Comparison of ENCODE assay signal across 8 cellular contexts in genomic region chr16:11669380-11670146, GRCh38. TPM values are rescaled to one million over a fixed set of nuclear protein-coding genes. Genes with fewer than 3 reads are reported as not detected.
DNase-seq lines count a peak whose midpoint lies in the region; ATAC-seq and TF ChIP-seq lines count a peak whose summit lies in the region.

No MANE protein-coding gene starts in this region.

- H3K9me3 ChIP-seq in prostate gland: no peaks in the 10 kb centered on the region

- H3K27ac Mint-ChIP-seq in activated naive CD4-positive, alpha-beta T cell treated with anti-CD3 and anti-CD28 coated beads, Interleukin-2, amount 10 ng/mL, durations not matched to agents 7 days and 5 days: peak overlapping the region; percentile 97
- H3K27ac Mint-ChIP-seq in activated T-helper 1 cell treated with anti-CD3 and anti-CD28 coated beads, Interleukin-12 subunit alpha, Interleukin-12 subunit beta, Interleukin-2, Interleukin-4 antibody, amounts not matched to agents 30 ng/mL and 10 ng/mL and 1 ng/mL, durations not matched to agents 14 hours and 24 hours and 36 hours: peak overlapping the region; percentile 71

- H3K4me1 ChIP-seq in prostate gland (replicated peaks): peaks cover 34% of the 10 kb centered on the region

- no peaks in the 10 kb centered on the region for H3K36me3 ChIP-seq in prostate gland

- intact Hi-C loops in activated T-helper 1 cell treated with anti-CD3 and anti-CD28 coated beads, Interleukin-12 subunit alpha, Interleukin-12 subunit beta, Interleukin-2, Interleukin-4 antibody, amounts not matched to agents 30 ng/mL and 10 ng/mL and 1 ng/mL, durations not matched to agents 14 hours and 24 hours and 36 hours (cut with micrococcal nuclease): loop anchor here (2.0 kb wide), 1 partner anchor 181 kb away; the partner anchor contains the start of gene RSL1D1
- intact Hi-C loops in left cardiac atrium (cut with DNase I): no loop called here
- intact Hi-C loops in prostate gland (cut with DNase I): loop anchor here (5.0 to 10.0 kb wide), 2 partner anchors 43 to 125 kb away; partner anchors contain the start of gene ZC3H7A

- H3K27me3 ChIP-seq in prostate gland (replicated peaks; ENCODE audit: insufficient read depth): no peaks in the 10 kb centered on the region

- H3K27me3 Mint-ChIP-seq in activated naive CD4-positive, alpha-beta T cell treated with anti-CD3 and anti-CD28 coated beads, Interleukin-2, amount 10 ng/mL, durations not matched to agents 7 days and 5 days: no peaks in the 10 kb centered on the region
- H3K27me3 Mint-ChIP-seq in activated T-helper 1 cell treated with anti-CD3 and anti-CD28 coated beads, Interleukin-12 subunit alpha, Interleukin-12 subunit beta, Interleukin-2, Interleukin-4 antibody, amounts not matched to agents 30 ng/mL and 10 ng/mL and 1 ng/mL, durations not matched to agents 14 hours and 24 hours and 36 hours (ENCODE audit: insufficient read depth): no peaks in the 10 kb centered on the region

- CTCF ChIA-PET in activated naive CD4-positive, alpha-beta T cell treated with anti-CD3 and anti-CD28 coated beads, Interleukin-2, amount 10 ng/mL, durations not matched to agents 7 days and 5 days (lab: Charles Lee): interaction anchor here (0.9 kb wide), 1 partner anchor 83 kb away, joined by 3 read pairs; the partner anchor contains the start of gene LITAF

- peak overlapping the region; percentile 69 to 74 for H3K27ac ChIP-seq in prostate gland

- WGBS in prostate gland: 22% methylated on average over 22 of the region's 22 CpGs

- H3K4me3 Mint-ChIP-seq in activated naive CD4-positive, alpha-beta T cell treated with anti-CD3 and anti-CD28 coated beads, Interleukin-2, amount 10 ng/mL, durations not matched to agents 7 days and 5 days: peak overlapping the region; percentile 83
- peak overlapping the region; percentile 80 for H3K4me3 Mint-ChIP-seq in activated T-helper 1 cell treated with anti-CD3 and anti-CD28 coated beads, Interleukin-12 subunit alpha, Interleukin-12 subunit beta, Interleukin-2, Interleukin-4 antibody, amounts not matched to agents 30 ng/mL and 10 ng/mL and 1 ng/mL, durations not matched to agents 14 hours and 24 hours and 36 hours

- TF ChIP-seq POLR2A in prostate gland (IDR thresholded peaks at IDR 0.05): no peak

- peak; percentile 29 for DNase-seq in activated naive CD4-positive, alpha-beta T cell treated with anti-CD3 and anti-CD28 coated beads, Interleukin-2, amount 10 ng/mL, durations not matched to agents 7 days and 5 days
- no peak for DNase-seq in activated naive CD4-positive, alpha-beta T cell treated with anti-CD3 and anti-CD28 coated beads, Interleukin-2, amount 50 U/mL, for 16 hours
- DNase-seq in activated T-helper 1 cell treated with anti-CD3 and anti-CD28 coated beads, Interleukin-12 subunit alpha, Interleukin-12 subunit beta, Interleukin-2, Interleukin-4 antibody, amounts not matched to agents 30 ng/mL and 10 ng/mL and 1 ng/mL, durations not matched to agents 14 hours and 24 hours and 36 hours (ENCODE audit: low spot score): no peak
- DNase-seq in left cardiac atrium: peak; percentile 79
- DNase-seq in prostate gland (ENCODE audit: low spot score): no peak
- no peak for DNase-seq in superior temporal gyrus (ENCODE audit: extremely low spot score)

- H3K4me3 ChIP-seq in prostate gland: peak overlapping the region; percentile 88 to 89

- no peak for TF ChIP-seq CTCF in prostate gland (IDR thresholded peaks at IDR 0.05)

- H3K4me1 Mint-ChIP-seq in activated naive CD4-positive, alpha-beta T cell treated with anti-CD3 and anti-CD28 coated beads, Interleukin-2, amount 10 ng/mL, durations not matched to agents 7 days and 5 days: peaks cover 84% of the 10 kb centered on the region
- peaks cover 59% of the 10 kb centered on the region for H3K4me1 Mint-ChIP-seq in activated T-helper 1 cell treated with anti-CD3 and anti-CD28 coated beads, Interleukin-12 subunit alpha, Interleukin-12 subunit beta, Interleukin-2, Interleukin-4 antibody, amounts not matched to agents 30 ng/mL and 10 ng/mL and 1 ng/mL, durations not matched to agents 14 hours and 24 hours and 36 hours (ENCODE audit: low read depth)

- peaks cover 6% of the 10 kb centered on the region for H3K36me3 Mint-ChIP-seq in activated naive CD4-positive, alpha-beta T cell treated with anti-CD3 and anti-CD28 coated beads, Interleukin-2, amount 10 ng/mL, durations not matched to agents 7 days and 5 days
- H3K36me3 Mint-ChIP-seq in activated T-helper 1 cell treated with anti-CD3 and anti-CD28 coated beads, Interleukin-12 subunit alpha, Interleukin-12 subunit beta, Interleukin-2, Interleukin-4 antibody, amounts not matched to agents 30 ng/mL and 10 ng/mL and 1 ng/mL, durations not matched to agents 14 hours and 24 hours and 36 hours (ENCODE audit: low read depth): peaks cover 7% of the 10 kb centered on the region

- ATAC-seq in left cardiac atrium (peak; percentile 36 to 52), GM18870 (IDR thresholded peaks at IDR 0.05; ENCODE audit: unreplicated experiment) (no peak), GM18519 (IDR thresholded peaks at IDR 0.05; ENCODE audit: low FRiP score, unreplicated experiment) (no peak)

- H3K9me3 Mint-ChIP-seq in activated naive CD4-positive, alpha-beta T cell treated with anti-CD3 and anti-CD28 coated beads, Interleukin-2, amount 10 ng/mL, durations not matched to agents 7 days and 5 days: no peaks in the 10 kb centered on the region
- H3K9me3 Mint-ChIP-seq in activated T-helper 1 cell treated with anti-CD3 and anti-CD28 coated beads, Interleukin-12 subunit alpha, Interleukin-12 subunit beta, Interleukin-2, Interleukin-4 antibody, amounts not matched to agents 30 ng/mL and 10 ng/mL and 1 ng/mL, durations not matched to agents 14 hours and 24 hours and 36 hours: no peaks in the 10 kb centered on the region

RNA-seq across cellular contexts. Expression of gene SNN, which starts 1.3 kb away (rescaled TPM):
- 7.3 and 7.9 TPM in 2 replicates for total RNA-seq in activated T-helper 1 cell treated with anti-CD3 and anti-CD28 coated beads, Interleukin-12 subunit alpha, Interleukin-12 subunit beta, Interleukin-2, Interleukin-4 antibody, amounts not matched to agents 30 ng/mL and 10 ng/mL and 1 ng/mL, durations not matched to agents 14 hours and 24 hours and 36 hours
- 10 to 100 TPM; 27.5 to 33.7 TPM for total RNA-seq in left cardiac atrium
- 10 to 100 TPM; 20.8 TPM for total RNA-seq in prostate gland

Comparison
In these comparisons a context has a peak if more than half of its experiments do, and no peak if none do; other contexts are left out.
1. DNase-seq: peak in activated naive CD4-positive, alpha-beta T cell treated with anti-CD3 and anti-CD28 coated beads, Interleukin-2, amount 10 ng/mL, durations not matched to agents 7 days and 5 days (single experiment) and left cardiac atrium (single experiment); none in activated naive CD4-positive, alpha-beta T cell treated with anti-CD3 and anti-CD28 coated beads, Interleukin-2, amount 50 U/mL, for 16 hours (single experiment), activated T-helper 1 cell treated with anti-CD3 and anti-CD28 coated beads, Interleukin-12 subunit alpha, Interleukin-12 subunit beta, Interleukin-2, Interleukin-4 antibody, amounts not matched to agents 30 ng/mL and 10 ng/mL and 1 ng/mL, durations not matched to agents 14 hours and 24 hours and 36 hours (single experiment), prostate gland (single experiment) and superior temporal gyrus (single experiment).
2. ATAC-seq: peak in left cardiac atrium (2 of 2); none in GM18870 (single experiment) and GM18519 (single experiment).
3. intact Hi-C loops: an anchor here in activated T-helper 1 cell treated with anti-CD3 and anti-CD28 coated beads, Interleukin-12 subunit alpha, Interleukin-12 subunit beta, Interleukin-2, Interleukin-4 antibody, amounts not matched to agents 30 ng/mL and 10 ng/mL and 1 ng/mL, durations not matched to agents 14 hours and 24 hours and 36 hours (2.0 kb wide) and prostate gland (5.0 to 10.0 kb wide); none called in left cardiac atrium.